In genomic region chr11:14095882-14096281, GRCh38 we compare ENCODE assay signal across 26 cellular contexts.
"Had no signal": no experiment of that assay in that cellular context is flagged by ENCODE, and none has a peak within 500 bp of the region (broad histone marks: within the 10 kb centered on the region; RNA-seq: fewer than 3 reads in every experiment).

No MANE protein-coding gene starts in this region.

- H3K4me3 ChIP-seq: left lung, lower lobe of right lung, neural progenitor cell, right atrium auricular region, spleen, testis, transverse colon had no signal

- DNase-seq: activated CD4-positive, alpha-beta memory T cell treated with anti-CD3 and anti-CD28 coated beads, Interleukin-2, amount 10 ng/mL, durations not matched to agents 7 days and 5 days; activated CD4-positive, alpha-beta T cell treated with anti-CD3 and anti-CD28 coated beads for 1 hour; activated CD4-positive, alpha-beta T cell treated with anti-CD3 and anti-CD28 coated beads, Interleukin-2, amount 10 ng/mL, durations not matched to agents 7 days and 5 days; activated naive CD8-positive, alpha-beta T cell treated with anti-CD3 and anti-CD28 coated beads, Interleukin-2, amount 50 U/mL, for 24 hours; activated T-cell treated with anti-CD3 and anti-CD28 coated beads, Interleukin-2, amount 50 U/mL, for 48 hours; amygdala; caudate nucleus; cortex of kidney; endodermal cell; kidney glomerular epithelial cell; left lung; lower lobe of right lung; natural killer cell; occipital lobe; spleen; stimulated activated CD4-positive, alpha-beta T cell treated with anti-CD3 and anti-CD28 coated beads, Interleukin-2, amount 100 ng/mL, for 48 hours; stimulated activated naive CD8-positive, alpha-beta T cell treated with anti-CD3 and anti-CD28 coated beads, Interleukin-15, Interleukin-2, amounts not matched to agents 100 U/mL and 50 U/mL, for 24 hours; T-helper 9 cell; testis; transverse colon had no signal

- ATAC-seq: activated naive CD8-positive, alpha-beta T cell treated with anti-CD3 and anti-CD28 coated beads, Interleukin-2, amount 50 U/mL, for 24 hours; esophagus mucosa; left lung; lower lobe of right lung; natural killer cell; stimulated activated naive CD8-positive, alpha-beta T cell treated with anti-CD3 and anti-CD28 coated beads, Interleukin-15, Interleukin-2, amounts not matched to agents 100 U/mL and 50 U/mL, for 24 hours had no signal

- H3K4me1 ChIP-seq: left lung, lower lobe of right lung, neural progenitor cell, right atrium auricular region, spleen, testis, transverse colon had no signal

- H3K27ac Mint-ChIP-seq: activated CD4-positive, alpha-beta memory T cell treated with anti-CD3 and anti-CD28 coated beads, Interleukin-2, amount 10 ng/mL, durations not matched to agents 7 days and 5 days; activated CD4-positive, alpha-beta T cell treated with anti-CD3 and anti-CD28 coated beads, Interleukin-2, amount 10 ng/mL, durations not matched to agents 7 days and 5 days; activated naive CD4-positive, alpha-beta T cell treated with anti-CD3 and anti-CD28 coated beads, Interleukin-2, amount 50 U/mL, for 24 hours; activated naive CD8-positive, alpha-beta T cell treated with anti-CD3 and anti-CD28 coated beads, Interleukin-2, amount 50 U/mL, for 24 hours; activated T-helper 2 cell treated with anti-CD3 and anti-CD28 coated beads, Interferon-gamma antibody, Interleukin-2, Interleukin-4, amounts not matched to agents 10 μg/mL and 5 μg/mL and 100 μg/mL, durations not matched to agents 14 hours and 24 hours and 36 hours; endodermal cell; natural killer cell; WTC11 had no signal

- H3K27ac ChIP-seq: left lung, lower lobe of right lung, neural progenitor cell, right atrium auricular region, spleen, testis, transverse colon had no signal

- H3K4me3 Mint-ChIP-seq: activated CD4-positive, alpha-beta memory T cell treated with anti-CD3 and anti-CD28 coated beads, Interleukin-2, amount 10 ng/mL, durations not matched to agents 7 days and 5 days; activated CD4-positive, alpha-beta T cell treated with anti-CD3 and anti-CD28 coated beads, Interleukin-2, amount 10 ng/mL, durations not matched to agents 7 days and 5 days; activated naive CD4-positive, alpha-beta T cell treated with anti-CD3 and anti-CD28 coated beads, Interleukin-2, amount 50 U/mL, for 24 hours; activated naive CD8-positive, alpha-beta T cell treated with anti-CD3 and anti-CD28 coated beads, Interleukin-2, amount 50 U/mL, for 24 hours; endodermal cell; natural killer cell; neural progenitor cell; WTC11 had no signal

- H3K4me1 Mint-ChIP-seq: activated CD4-positive, alpha-beta memory T cell treated with anti-CD3 and anti-CD28 coated beads, Interleukin-2, amount 10 ng/mL, durations not matched to agents 7 days and 5 days; activated CD4-positive, alpha-beta T cell treated with anti-CD3 and anti-CD28 coated beads, Interleukin-2, amount 10 ng/mL, durations not matched to agents 7 days and 5 days; endodermal cell; natural killer cell had no signal

- H3K9me3 Mint-ChIP-seq: activated CD4-positive, alpha-beta memory T cell treated with anti-CD3 and anti-CD28 coated beads, Interleukin-2, amount 10 ng/mL, durations not matched to agents 7 days and 5 days; activated CD4-positive, alpha-beta T cell treated with anti-CD3 and anti-CD28 coated beads, Interleukin-2, amount 10 ng/mL, durations not matched to agents 7 days and 5 days; activated naive CD4-positive, alpha-beta T cell treated with anti-CD3 and anti-CD28 coated beads, Interleukin-2, amount 50 U/mL, for 24 hours; activated naive CD8-positive, alpha-beta T cell treated with anti-CD3 and anti-CD28 coated beads, Interleukin-2, amount 50 U/mL, for 24 hours; activated T-helper 2 cell treated with anti-CD3 and anti-CD28 coated beads, Interferon-gamma antibody, Interleukin-2, Interleukin-4, amounts not matched to agents 10 μg/mL and 5 μg/mL and 100 μg/mL, durations not matched to agents 14 hours and 24 hours and 36 hours; natural killer cell; neural progenitor cell; WTC11 had no signal

- H3K27me3 Mint-ChIP-seq: activated CD4-positive, alpha-beta T cell treated with anti-CD3 and anti-CD28 coated beads, Interleukin-2, amount 10 ng/mL, durations not matched to agents 7 days and 5 days; activated naive CD4-positive, alpha-beta T cell treated with anti-CD3 and anti-CD28 coated beads, Interleukin-2, amount 50 U/mL, for 24 hours; activated naive CD8-positive, alpha-beta T cell treated with anti-CD3 and anti-CD28 coated beads, Interleukin-2, amount 50 U/mL, for 24 hours had no signal

- H3K36me3 Mint-ChIP-seq: natural killer cell, neural progenitor cell, WTC11 had no signal

- H3K27me3 ChIP-seq: left lung, neural progenitor cell, right atrium auricular region, testis, transverse colon had no signal

- H3K36me3 ChIP-seq: left lung, lower lobe of right lung, neural progenitor cell, right atrium auricular region, spleen, transverse colon had no signal

- H3K9me3 ChIP-seq: left lung, lower lobe of right lung, right atrium auricular region, spleen, testis, transverse colon had no signal
